8 cellular contexts compared by ENCODE assay signal in the genomic region with DNA sequence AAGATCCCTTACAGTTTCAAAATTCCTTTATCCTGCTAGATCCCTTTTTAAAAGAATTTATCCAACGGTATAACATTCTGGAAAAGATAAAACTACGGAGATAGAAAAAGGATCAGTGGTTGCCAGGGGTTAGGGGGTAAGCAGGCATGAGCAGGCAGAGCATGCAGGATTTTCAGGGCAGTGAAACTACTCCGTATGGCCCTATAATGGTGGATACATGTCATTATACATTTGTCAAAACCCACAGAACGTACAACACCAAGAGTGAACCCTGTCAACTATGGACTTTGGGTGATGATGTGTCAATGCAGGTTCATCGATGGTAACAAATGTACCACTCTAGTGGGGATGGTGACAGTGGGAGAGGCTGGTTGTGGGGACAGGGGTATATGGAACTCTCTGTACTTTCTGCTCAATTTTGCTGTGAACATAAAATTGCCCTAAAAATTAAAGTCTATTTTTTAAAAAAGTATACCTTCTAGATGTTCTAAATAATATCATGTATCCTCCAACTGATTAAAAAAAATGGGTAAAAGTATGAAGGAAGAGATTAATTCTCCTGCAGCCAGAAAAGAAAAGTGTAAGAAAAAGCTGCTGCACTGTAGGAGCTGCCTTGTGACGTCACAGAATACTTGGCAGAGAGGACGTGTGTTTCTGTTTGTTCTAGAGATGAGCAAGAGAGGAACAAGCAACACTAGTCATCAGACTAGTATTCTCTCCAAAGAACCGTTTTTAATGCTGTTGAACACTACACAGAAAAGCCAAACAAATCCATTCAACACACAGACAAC. TPM values are rescaled to one million over a fixed set of nuclear protein-coding genes. Genes with fewer than 3 reads are reported as not detected.
DNase-seq lines count a peak whose midpoint lies in the region; ATAC-seq, FAIRE-seq and TF ChIP-seq lines count a peak whose summit lies in the region.

No MANE protein-coding gene starts in this region.

- in situ Hi-C loops in Panc1 (cut with HindIII; ENCODE audit: low pct_unique_long_range_greater_than_20kb, low sequenced_read_pairs): no loop called here

- TF ChIP-seq RAD21 in A549 (conservative IDR thresholded peaks at IDR 0.05 in 1 of 2, IDR thresholded peaks at IDR 0.05 in 1 of 2): peak in 1 of 2 experiments; percentile 7; a peak in 1 of 5 replicates

- CTCF ChIA-PET in A549 (lab: Yijun Ruan, JAX) (interaction anchor here (1.0 kb wide), 2 partner anchors 24 to 173 kb away, joined by 3 to 4 read pairs; no protein-coding TSS in a partner anchor), Panc1 (lab: Charles Lee) (no interaction called here)

- peaks cover 17% of the 10 kb centered on the region for H3K4me1 ChIP-seq in A549
- H3K4me1 ChIP-seq in Panc1 (ENCODE audit: control insufficient read depth, insufficient read depth, low read length): peaks cover 22% of the 10 kb centered on the region

- peak overlapping the region; percentile 45 for H3K4me2 ChIP-seq in A549

- intact Hi-C loops in Panc1 (cut with micrococcal nuclease; ENCODE audit: unreplicated experiment): no loop called here

- H3K27ac Mint-ChIP-seq in central memory CD8-positive, alpha-beta T cell (ENCODE audit: low read depth): peak overlapping the region; percentile 96
- peak overlapping the region; percentile 92 for H3K27ac Mint-ChIP-seq in memory B cell

- no peak for TF ChIP-seq EP300 in A549 (IDR thresholded peaks at IDR 0.05)

- no peaks in the 10 kb centered on the region for H3K27me3 ChIP-seq in Panc1 (ENCODE audit: control insufficient read depth, insufficient read depth, low read length)

- no peaks in the 10 kb centered on the region for H3K9me3 Mint-ChIP-seq in central memory CD8-positive, alpha-beta T cell
- peaks cover 3% of the 10 kb centered on the region for H3K9me3 Mint-ChIP-seq in memory B cell

- no peak for FAIRE-seq in A549 (lab: Jason Lieb, UNC)

- no peaks in the 10 kb centered on the region for H3K9me3 ChIP-seq in A549
- H3K9me3 ChIP-seq in Panc1 (ENCODE audit: control insufficient read depth, insufficient read depth, low read depth, low read length): no peaks in the 10 kb centered on the region

- DNase-seq in A549 (ENCODE audit: low read depth in 1 of 2, low spot score in 1 of 2) (peak; percentile 84 to 90), Panc1 (ENCODE audit: low read depth, low spot score) (peak; percentile 90), memory B cell (ENCODE audit: low spot score in 2 of 2) (no peak), NCI-H187 (lab: John Stamatoyannopoulos, UW) (no peak), NCI-H748 treated with DMSO at 0.1 percent for 48 hours (lab: John Stamatoyannopoulos, UW) (no peak)
- DNase-seq in central memory CD8-positive, alpha-beta T cell (ENCODE audit: low spot score in 2 of 2): peak in 1 of 2 donors; percentile 40

- TSS peak; percentile 82 for BruUV-seq in Panc1 (replicated peaks; lab: Mats Ljungman, UMichigan)

- POLR2A ChIA-PET in A549 (lab: Yijun Ruan, JAX): no interaction called here
- POLR2A ChIA-PET in Panc1 (lab: Charles Lee): no interaction called here

- ATAC-seq in A549 (peak; percentile 99 to 100), GM18508 (IDR thresholded peaks at IDR 0.05; ENCODE audit: insufficient read depth, unreplicated experiment) (peak; percentile 92), HG03025 (IDR thresholded peaks at IDR 0.05; ENCODE audit: low FRiP score, unreplicated experiment) (peak; percentile 91), Panc1 (peak; percentile 100), memory B cell (ENCODE audit: low read depth) (peak; percentile 99)
- peak; percentile 97 for ATAC-seq in central memory CD8-positive, alpha-beta T cell (replicated peaks; ENCODE audit: extremely low read depth, poor library complexity, severe bottlenecking)

- no peak for TF ChIP-seq CTCF in A549 (IDR thresholded peaks at IDR 0.05)
- TF ChIP-seq CTCF in Panc1 (IDR thresholded peaks at IDR 0.05): no peak

- no peak for TF ChIP-seq POLR2A in A549 (IDR thresholded peaks at IDR 0.05; ENCODE audit: low read length)

- H3K36me3 ChIP-seq in Panc1 (ENCODE audit: control insufficient read depth, insufficient read depth, low read length): no peaks in the 10 kb centered on the region

- peaks cover 16% of the 10 kb centered on the region for H3K36me3 Mint-ChIP-seq in central memory CD8-positive, alpha-beta T cell (ENCODE audit: insufficient read depth)
- peaks cover 22% of the 10 kb centered on the region for H3K36me3 Mint-ChIP-seq in memory B cell

- peak overlapping the region; percentile 59 to 77; a peak in 5 of 6 replicates for H3K27ac ChIP-seq in A549
- H3K27ac ChIP-seq in Panc1 (ENCODE audit: low read length): peak overlapping the region; percentile 64

- peak overlapping the region; percentile 83 for H3K4me3 Mint-ChIP-seq in central memory CD8-positive, alpha-beta T cell
- peak overlapping the region; percentile 72 for H3K4me3 Mint-ChIP-seq in memory B cell

- 35% methylated on average over 8 of the region's 8 CpGs for WGBS in A549 (ENCODE audit: missing lambda C conversion rate)

- H3K27me3 Mint-ChIP-seq in central memory CD8-positive, alpha-beta T cell: no peaks in the 10 kb centered on the region
- H3K27me3 Mint-ChIP-seq in memory B cell: no peaks in the 10 kb centered on the region

- H3K4me3 ChIP-seq in A549: no peak overlapping the region
- H3K4me3 ChIP-seq in Panc1 (ENCODE audit: low read depth in 2 of 2, low read length in 2 of 2): peak overlapping the region in 1 of 2 experiments; percentile 36; a peak in 3 of 4 replicates

- peaks cover 79% of the 10 kb centered on the region for H3K4me1 Mint-ChIP-seq in central memory CD8-positive, alpha-beta T cell
- peaks cover 49% of the 10 kb centered on the region for H3K4me1 Mint-ChIP-seq in memory B cell

TF ChIP-seq in A549, 52 proteins besides CTCF, POLR2A, EP300 and RAD21:
- TF ChIP-seq CEBPB (IDR thresholded peaks at IDR 0.05) (0 out of 4 replicates have a peak, but pooled peaks of 1 of the 2 experiments have one; percentile 16), NPAS2 (CRISPR knock-in tag; IDR thresholded peaks at IDR 0.05; ENCODE audit: borderline replicate concordance) (no peak), RFX5 (IDR thresholded peaks at IDR 0.05) (no peak), FOSL2 (IDR thresholded peaks at IDR 0.05) (0 out of 2 replicates have a peak, but pooled peaks have one; percentile 28), FOSL2 (CRISPR knock-in tag; IDR thresholded peaks at IDR 0.05) (peak; percentile 81), JUNB (IDR thresholded peaks at IDR 0.05) (peak; percentile 11; the same call in 1 of the 2 replicates), FOSB (CRISPR knock-in tag; IDR thresholded peaks at IDR 0.05) (no peak)

RNA-seq across cellular contexts. Expression of a gene that starts 23.6 kb away (rescaled TPM):
- polyA plus RNA-seq in A549 (2011; rRNA removed) (5.9 and 7.9 TPM in 2 replicates), A549 (2017; fragmentation: RNase III; extraction: RNeasy Plus Mini Kit Qiagen cat#74134 plus additional on column Dnase treatment) (0.97 to 1.6 TPM (median 1.6 TPM) in 3 replicates)
- 4.4 and 5.3 TPM in 2 replicates for polyA plus RNA-seq in A549 (2012; cell fraction: cytosol; rRNA removed)
- polyA plus RNA-seq in A549 (2012; cell fraction: nucleus; rRNA removed): 1.8 and 12.3 TPM in 2 replicates
- 9.8 and 18.8 TPM in 2 replicates for polyA minus RNA-seq in A549 (2011; rRNA and poly(A)+ RNA removed)
- total RNA-seq in Panc1 (2021; ENCODE audit: unreplicated experiment): 7.8 TPM
- polyA plus RNA-seq in Panc1 (2012; ENCODE audit: insufficient read length): 5.2 TPM

Comparison
In these comparisons a context has a peak if more than half of its experiments do, and no peak if none do; other contexts are left out.
1. DNase-seq: peak in A549 (2 of 2) and Panc1 (single experiment); none in memory B cell (0 of 2), NCI-H187 (0 of 2) and NCI-H748 treated with DMSO at 0.1 percent for 48 hours (single experiment).
2. Peak in every context shown above with its lines, with median percentiles within 50 percentile points of each other: ATAC-seq.